ENCODE assay signal across 1 cellular context in genomic region chr19:28736528-28736927, GRCh38.
TF ChIP-seq lines count a peak whose summit lies in the region.

No MANE protein-coding gene starts in this region.

TF ChIP-seq in HepG2, 621 proteins besides CTCF, POLR2A, EP300 and RAD21 (continued from another document):
- TF ChIP-seq MED13 (CRISPR knock-in tag; IDR thresholded peaks at IDR 0.05) (no peak), KDM3A (CRISPR knock-in tag; IDR thresholded peaks at IDR 0.05; ENCODE audit: low read depth) (no peak), HOXA3 (CRISPR knock-in tag; IDR thresholded peaks at IDR 0.05) (no peak), BATF2 (CRISPR knock-in tag; IDR thresholded peaks at IDR 0.05) (no peak), ZNF724P (CRISPR knock-in tag; IDR thresholded peaks at IDR 0.05; ENCODE audit: borderline replicate concordance) (no peak), EZH2 (conservative IDR thresholded peaks at IDR 0.05; ENCODE audit: low read depth, low read length) (no peak), NCOA5 (CRISPR knock-in tag; IDR thresholded peaks at IDR 0.05) (no peak), ZNF337 (CRISPR knock-in tag; IDR thresholded peaks at IDR 0.05; ENCODE audit: borderline replicate concordance, low read depth) (no peak), RBFOX2 (IDR thresholded peaks at IDR 0.05; ENCODE audit: low read depth, low read length) (no peak), EEA1 (CRISPR knock-in tag; IDR thresholded peaks at IDR 0.05; ENCODE audit: borderline replicate concordance) (no peak), PBX3 (CRISPR knock-in tag; IDR thresholded peaks at IDR 0.05; ENCODE audit: borderline replicate concordance) (no peak), ADNP (CRISPR knock-in tag; IDR thresholded peaks at IDR 0.05) (no peak), KLF6 (CRISPR knock-in tag; IDR thresholded peaks at IDR 0.05) (no peak), ZIK1 (CRISPR knock-in tag; IDR thresholded peaks at IDR 0.05; ENCODE audit: borderline replicate concordance, low read depth) (no peak), HINFP (CRISPR knock-in tag; IDR thresholded peaks at IDR 0.05; ENCODE audit: low read depth) (no peak)
